1 cellular context compared by ENCODE assay signal in the genomic region with DNA sequence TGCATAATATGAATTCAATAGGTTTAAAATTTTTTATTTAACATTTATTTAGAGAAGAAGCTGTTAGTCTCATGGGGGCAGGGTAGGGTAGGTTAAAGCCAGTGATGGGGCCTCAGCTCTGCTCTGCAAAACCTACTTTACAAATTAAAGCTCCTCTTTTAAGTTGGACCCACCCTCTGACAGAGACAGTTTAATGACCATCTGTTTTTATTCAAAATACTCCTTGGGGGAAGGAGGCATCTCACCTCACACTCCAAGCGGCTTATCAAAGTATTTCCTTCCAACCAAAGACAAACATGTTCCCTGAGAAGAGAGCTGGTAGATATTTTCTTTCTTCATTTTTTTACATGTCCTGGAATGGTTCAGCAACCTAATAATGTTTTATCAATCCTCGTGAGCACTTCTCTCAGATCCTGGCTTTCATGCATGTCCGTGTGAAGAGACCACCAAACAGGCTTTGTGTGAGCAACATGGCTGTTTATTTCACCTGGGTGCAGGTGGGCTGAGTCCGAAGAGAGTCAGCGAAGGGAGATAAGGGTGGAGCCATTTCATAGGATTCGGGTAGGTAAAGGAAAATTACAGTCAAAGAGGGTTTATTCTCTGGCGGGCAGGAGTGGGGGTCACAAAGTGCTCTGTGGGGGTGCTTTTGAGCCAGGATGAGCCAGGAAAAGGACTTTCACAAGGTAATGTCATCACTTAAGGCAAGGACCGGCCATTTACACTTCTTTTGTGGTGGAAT.
TF ChIP-seq lines count a peak whose summit lies in the region.

No MANE protein-coding gene starts in this region.

TF ChIP-seq in H1, 55 proteins besides CTCF, POLR2A, EP300 and RAD21 (continued from another document):
- TF ChIP-seq, protein P1, sequence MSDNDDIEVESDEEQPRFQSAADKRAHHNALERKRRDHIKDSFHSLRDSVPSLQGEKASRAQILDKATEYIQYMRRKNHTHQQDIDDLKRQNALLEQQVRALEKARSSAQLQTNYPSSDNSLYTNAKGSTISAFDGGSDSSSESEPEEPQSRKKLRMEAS (IDR thresholded peaks at IDR 0.05), result peak; percentile 18; the same call in 1 of the 2 replicates
- TF ChIP-seq JUN (IDR thresholded peaks at IDR 0.05; ENCODE audit: low read depth, low read length) (no peak), YY1 (IDR thresholded peaks at IDR 0.05; ENCODE audit: low read depth, low read length) (0 out of 2 replicates have a peak, but pooled peaks have one; percentile 19), CHD1 (IDR thresholded peaks at IDR 0.05; ENCODE audit: low read depth, low read length) (peak; percentile 19; the same call in 1 of the 2 replicates), NANOG (IDR thresholded peaks at IDR 0.05; ENCODE audit: insufficient read depth, low read depth, low read length, poor library complexity, severe bottlenecking) (peak; percentile 14)
